17 cellular contexts compared by ENCODE assay signal in genomic region chr10:50506861-50507573, GRCh38.
DNase-seq lines count a peak whose midpoint lies in the region; ATAC-seq, FAIRE-seq and TF ChIP-seq lines count a peak whose summit lies in the region.
"Had no signal": no experiment of that assay in that cellular context is flagged by ENCODE, and none has a peak within 500 bp of the region (broad histone marks: within the 10 kb centered on the region; RNA-seq: fewer than 3 reads in every experiment).

No MANE protein-coding gene starts in this region.

- H3K27me3 ChIP-seq in GM12878 (replicated peaks in 1 of 2; ENCODE audit: control insufficient read depth in 2 of 2, insufficient read depth in 2 of 2, low read length in 1 of 2) = no peaks in the 10 kb centered on the region
- H3K27me3 ChIP-seq in right cardiac atrium (ENCODE audit: control insufficient read depth, insufficient read depth) = no peaks in the 10 kb centered on the region
- no peaks in the 10 kb centered on the region for H3K27me3 ChIP-seq in parathyroid adenoma (ENCODE audit: control insufficient read depth, insufficient read depth, low read length)
- H3K27me3 ChIP-seq: breast epithelium, transverse colon had no signal

- no peak for TF ChIP-seq RAD21 in GM12878 (IDR thresholded peaks at IDR 0.05; ENCODE audit: insufficient read depth, low read depth, low read length)

- H3K9me3 ChIP-seq in GM12878 (replicated peaks; ENCODE audit: control insufficient read depth, insufficient read depth, low read length) = no peaks in the 10 kb centered on the region
- H3K9me3 ChIP-seq in right cardiac atrium (ENCODE audit: control insufficient read depth, low read length) = no peaks in the 10 kb centered on the region
- no peaks in the 10 kb centered on the region for H3K9me3 ChIP-seq in parathyroid adenoma (ENCODE audit: control insufficient read depth, low read length)
- H3K9me3 ChIP-seq: breast epithelium, HAP-1, psoas muscle, transverse colon had no signal

- DNase-seq in GM12892 (ENCODE audit: insufficient read length) (no peak), GM12878 (ENCODE audit: low read depth, low spot score) (no peak), right cardiac atrium (peak; percentile 38 to 89 (median 68)), NCI-H82 (lab: John Stamatoyannopoulos, UW) (no peak), DMS114 treated with DMSO at 0.1 percent for 48 hours (lab: John Stamatoyannopoulos, UW; ENCODE audit: unreplicated experiment) (no peak), NCI-H1092 treated with DMSO at 0.1 percent for 48 hours (lab: John Stamatoyannopoulos, UW) (no peak)
- DNase-seq: activated CD4-positive, CD25-positive, alpha-beta regulatory T cell; activated naive CD4-positive, alpha-beta T cell; NCI-H748 treated with DMSO at 0.1 percent for 48 hours; psoas muscle; T-cell; transverse colon had no signal

- in situ Hi-C loops in GM12878 (cut with MboI) = loop anchor here (5.0 kb wide), 1 partner anchor 75 kb away; no protein-coding TSS in a partner anchor

- 95% methylated on average over 5 of the region's 5 CpGs for WGBS in GM12878 (ENCODE audit: insufficient coverage, insufficient replicate concordance, low lambda C conversion rate, missing lambda C conversion rate)
- WGBS in right cardiac atrium = 57% methylated on average over 5 of the region's 5 CpGs

- RAD21 ChIA-PET in GM12878 (lab: Charles Lee; ENCODE audit: unreplicated experiment) = interaction anchor here (0.7 to 4.3 kb wide), 12 partner anchors 9 to 140 kb away, joined by 3 to 38 read pairs (median 10); partner anchors contain the start of gene SGMS1

- no TSS peak for BruUV-seq in GM12878 (replicated peaks; lab: Mats Ljungman, UMichigan)

- TF ChIP-seq POLR2A in GM12892 (IDR thresholded peaks at IDR 0.05; ENCODE audit: low read depth, low read length) = no peak
- no peak for TF ChIP-seq POLR2A in GM12878 (IDR thresholded peaks at IDR 0.05; ENCODE audit: low read depth, low read length)

- H3K79me2 ChIP-seq in GM12878 (ENCODE audit: control insufficient read depth, insufficient read depth, low read length) = peaks cover 7% of the 10 kb centered on the region
- peaks cover 15% of the 10 kb centered on the region for H3K79me2 ChIP-seq in parathyroid adenoma

- intact Hi-C loops in GM12878 (cut with micrococcal nuclease; ENCODE audit: unreplicated experiment) = loop anchor here (5.0 kb wide), 1 partner anchor 160 kb away; no protein-coding TSS in a partner anchor
- intact Hi-C loops in right cardiac atrium (cut with DNase I) = no loop called here

- H3K36me3 ChIP-seq in GM12878 (ENCODE audit: control insufficient read depth in 2 of 2, insufficient read depth in 2 of 2, low read length in 1 of 2) (no peaks in the 10 kb centered on the region), parathyroid adenoma (ENCODE audit: control insufficient read depth, insufficient read depth, low read length) (no peaks in the 10 kb centered on the region)
- H3K36me3 ChIP-seq: breast epithelium, HAP-1, transverse colon had no signal

- H3K27ac ChIP-seq in GM12878 (ENCODE audit: control insufficient read depth, insufficient read depth) = no peak overlapping the region
- H3K27ac ChIP-seq in right cardiac atrium (ENCODE audit: low read length) = peak overlapping the region; percentile 61
- H3K27ac ChIP-seq in parathyroid adenoma = peak overlapping the region; percentile 17
- H3K27ac ChIP-seq: breast epithelium had no signal

- POLR2A ChIA-PET in GM12878 (lab: Charles Lee) = interaction anchor here (1.1 to 4.4 kb wide), 5 partner anchors 10 to 118 kb away, joined by 3 to 24 read pairs (median 3); no protein-coding TSS in a partner anchor

- no peak overlapping the region for H2AFZ ChIP-seq in GM12878 (ENCODE audit: control insufficient read depth, low read depth, low read length)
- H2AFZ ChIP-seq in parathyroid adenoma = no peak overlapping the region

- H3K9ac ChIP-seq in GM12878 (ENCODE audit: control insufficient read depth, insufficient read depth, low read length) = no peak overlapping the region
- no peak overlapping the region for H3K9ac ChIP-seq in parathyroid adenoma

- CTCF ChIA-PET in GM12878 (lab: Yijun Ruan, JAX) = interaction anchor here (0.7 to 3.5 kb wide), 11 partner anchors 8 to 195 kb away, joined by 3 to 15 read pairs (median 4); no protein-coding TSS in a partner anchor

- no peak for TF ChIP-seq CTCF in GM12878 (IDR thresholded peaks at IDR 0.05 in 2 of 3, conservative IDR thresholded peaks at IDR 0.05 in 1 of 3; ENCODE audit: control insufficient read depth in 2 of 3, extremely low read depth in 1 of 3, insufficient read depth in 1 of 3, low read depth in 3 of 3, low read length in 3 of 3)
- no peak for TF ChIP-seq CTCF in parathyroid adenoma (IDR thresholded peaks at IDR 0.05)

- H4K20me1 ChIP-seq in GM12878 (ENCODE audit: control insufficient read depth, insufficient read depth) = no peaks in the 10 kb centered on the region

- H3K4me1 ChIP-seq in GM12878 (ENCODE audit: control insufficient read depth, insufficient read depth, low read length) = peaks cover 64% of the 10 kb centered on the region
- H3K4me1 ChIP-seq in right cardiac atrium (ENCODE audit: control insufficient read depth, insufficient read depth, low read length) = peaks cover 13% of the 10 kb centered on the region
- peaks cover 65% of the 10 kb centered on the region for H3K4me1 ChIP-seq in parathyroid adenoma
- H3K4me1 ChIP-seq: breast epithelium, HAP-1 had no signal

- ATAC-seq in GM12878 = no peak
- peak; percentile 82 to 88 for ATAC-seq in right cardiac atrium
- ATAC-seq in GM21515 (IDR thresholded peaks at IDR 0.05; ENCODE audit: unreplicated experiment) = no peak
- ATAC-seq: psoas muscle, T-cell had no signal

- peak; percentile 36 for FAIRE-seq in GM12892 (lab: Jason Lieb, UNC)
- FAIRE-seq in GM12878 (lab: Jason Lieb, UNC) = no peak
- FAIRE-seq: D721Med had no signal

- H3K4me2 ChIP-seq in GM12878 (ENCODE audit: control insufficient read depth, insufficient read depth) (peak overlapping the region; percentile 2; the same call in 1 of the 2 replicates), parathyroid adenoma (ENCODE audit: low read length) (no peak overlapping the region)

- TF ChIP-seq EP300 in GM12878 (IDR thresholded peaks at IDR 0.05; ENCODE audit: borderline replicate concordance in 1 of 2, control insufficient read depth in 1 of 2, low read depth in 2 of 2, low read length in 2 of 2) = no peak

- SMC1A ChIA-PET in GM12878 (lab: Charles Lee; ENCODE audit: uncharacterized antibody, unreplicated experiment) = interaction anchor here (0.8 to 8.7 kb wide), 21 partner anchors 9 to 247 kb away, joined by 3 to 78 read pairs (median 8); partner anchors contain the start of gene SGMS1

- H3K4me3 ChIP-seq in GM12878 = no peak overlapping the region
- H3K4me3 ChIP-seq in right cardiac atrium (ENCODE audit: low read length) = no peak overlapping the region
- no peak overlapping the region for H3K4me3 ChIP-seq in parathyroid adenoma (ENCODE audit: low read depth, low read length)
- H3K4me3 ChIP-seq: breast epithelium, HAP-1, psoas muscle, transverse colon had no signal

TF ChIP-seq in GM12878, 131 proteins besides CTCF, POLR2A, EP300 and RAD21 (continues in another document):
- TF ChIP-seq E4F1 (IDR thresholded peaks at IDR 0.05; ENCODE audit: borderline replicate concordance, partially characterized antibody) = no peak
- TF ChIP-seq POU2F2 (IDR thresholded peaks at IDR 0.05; ENCODE audit: borderline replicate concordance, low read depth, low read length) = no peak
- no peak for TF ChIP-seq PAX5 (IDR thresholded peaks at IDR 0.05; ENCODE audit: borderline replicate concordance, low read depth, low read length)
- no peak for TF ChIP-seq ZNF217 (IDR thresholded peaks at IDR 0.05)
- no peak for TF ChIP-seq GATAD2B (conservative IDR thresholded peaks at IDR 0.05; ENCODE audit: low read depth)
- no peak for TF ChIP-seq CEBPZ (IDR thresholded peaks at IDR 0.05; ENCODE audit: low read depth, low read length)
- TF ChIP-seq ASH2L (IDR thresholded peaks at IDR 0.05; ENCODE audit: borderline replicate concordance, low read depth) = no peak
- no peak for TF ChIP-seq KLF5 (IDR thresholded peaks at IDR 0.05; ENCODE audit: partially characterized antibody)

Comparison
In these comparisons a context has a peak if more than half of its experiments do, and no peak if none do; other contexts are left out.
1. DNase-seq: peak in right cardiac atrium (3 of 3); none in GM12892 (single experiment), GM12878 (single experiment), NCI-H82 (single experiment), DMS114 treated with DMSO at 0.1 percent for 48 hours (single experiment) and NCI-H1092 treated with DMSO at 0.1 percent for 48 hours (single experiment).
2. ATAC-seq: peak in right cardiac atrium (2 of 2); none in GM12878 (single experiment) and GM21515 (single experiment).